ENCODE assay signal across 1 cellular context in the genomic region with DNA sequence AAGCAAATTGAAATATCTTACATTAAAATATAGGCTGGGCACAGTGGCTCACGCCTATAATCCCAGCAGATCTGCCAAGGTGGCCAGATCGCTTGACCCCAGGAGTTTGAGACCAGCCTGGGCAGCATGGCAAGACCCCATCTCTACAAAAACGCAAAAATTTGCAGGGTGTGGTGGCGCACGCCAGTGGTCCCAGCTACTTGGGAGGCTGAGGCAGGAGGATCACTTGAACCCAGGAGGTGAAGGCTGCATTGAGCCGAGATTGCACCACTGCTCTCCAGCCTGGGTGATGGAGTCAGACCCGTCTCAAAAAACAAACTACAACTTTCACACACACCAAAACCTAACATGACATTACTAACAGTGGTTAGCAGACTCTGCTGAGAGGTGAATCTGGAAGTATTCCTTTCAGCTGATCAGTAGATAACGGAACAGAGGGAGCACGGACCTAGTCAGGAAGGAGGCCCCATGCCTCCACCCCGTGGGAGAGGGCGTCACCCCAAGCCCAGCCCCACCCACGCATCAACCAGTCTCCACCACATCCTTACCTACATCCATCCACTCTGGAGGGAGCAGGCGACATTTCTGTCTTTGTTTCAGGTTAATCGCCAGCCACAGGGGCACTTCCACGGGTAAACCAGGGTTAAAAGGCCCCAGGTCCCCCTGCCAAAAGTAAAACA.
TF ChIP-seq lines count a peak whose summit lies in the region.

No MANE protein-coding gene starts in this region.

TF ChIP-seq in HCT116, 20 proteins besides CTCF, POLR2A, EP300 and RAD21 (continued from another document):
- no peak for TF ChIP-seq REST (IDR thresholded peaks at IDR 0.05; ENCODE audit: low read depth)
